In genomic region chr2:74290466-74291216, GRCh38 we compare ENCODE assay signal across 8 cellular contexts. TPM values are rescaled to one million over a fixed set of nuclear protein-coding genes. Genes with fewer than 3 reads are reported as not detected.
DNase-seq lines count a peak whose midpoint lies in the region; ATAC-seq and TF ChIP-seq lines count a peak whose summit lies in the region.

No MANE protein-coding gene starts in this region.

- no peaks in the 10 kb centered on the region for H3K79me2 ChIP-seq in parathyroid adenoma

- DNase-seq in activated T-cell treated with anti-CD3 and anti-CD28 coated beads for 4 hours (peak; percentile 12), aorta (no peak), 8988T (no peak), middle frontal gyrus (ENCODE audit: extremely low spot score, low spot score) (no peak), foreskin keratinocyte (no peak)

- peak overlapping the region; percentile 43 for H3K27ac ChIP-seq in parathyroid adenoma
- H3K27ac ChIP-seq in aorta (ENCODE audit: low read depth in 1 of 2, low read length in 2 of 2), result no peak overlapping the region
- no peak overlapping the region for H3K27ac ChIP-seq in foreskin keratinocyte

- no peaks in the 10 kb centered on the region for H3K27me3 ChIP-seq in parathyroid adenoma (ENCODE audit: control insufficient read depth, insufficient read depth, low read length)
- no peaks in the 10 kb centered on the region for H3K27me3 ChIP-seq in aorta (ENCODE audit: control insufficient read depth in 1 of 2, insufficient read depth in 2 of 2, low read length in 1 of 2)
- H3K27me3 ChIP-seq in foreskin keratinocyte, result peaks cover 18% of the 10 kb centered on the region

- H3K4me3 ChIP-seq in parathyroid adenoma (ENCODE audit: low read depth, low read length) (no peak overlapping the region), aorta (ENCODE audit: low read length in 2 of 2) (no peak overlapping the region)

- H3K4me1 ChIP-seq in parathyroid adenoma (peaks cover 13% of the 10 kb centered on the region), aorta (ENCODE audit: control insufficient read depth in 1 of 2, insufficient read depth in 2 of 2, low read length in 2 of 2) (no peaks in the 10 kb centered on the region), foreskin keratinocyte (no peaks in the 10 kb centered on the region)

- WGBS in aorta, 2 donors, result 73 to 75% methylated on average over 4 of the region's 4 CpGs

- H3K9ac ChIP-seq in parathyroid adenoma, result no peak overlapping the region

- ATAC-seq in GM18909 (IDR thresholded peaks at IDR 0.05; ENCODE audit: poor library complexity, unreplicated experiment) (peak; percentile 61), HG03135 (IDR thresholded peaks at IDR 0.05; ENCODE audit: unreplicated experiment) (peak; percentile 65), aorta (ENCODE audit: low FRiP score) (no peak), foreskin keratinocyte (no peak)

- intact Hi-C loops in aorta (cut with DNase I), result no loop called here

- peak overlapping the region; percentile 83 for H2AFZ ChIP-seq in parathyroid adenoma

- no peak for TF ChIP-seq CTCF in parathyroid adenoma (IDR thresholded peaks at IDR 0.05)
- no peak for TF ChIP-seq CTCF in foreskin keratinocyte (conservative IDR thresholded peaks at IDR 0.05)

- H3K9me3 ChIP-seq in parathyroid adenoma (ENCODE audit: control insufficient read depth, low read length), result no peaks in the 10 kb centered on the region
- H3K9me3 ChIP-seq in aorta (ENCODE audit: control insufficient read depth, low read length), result no peaks in the 10 kb centered on the region

- H3K4me2 ChIP-seq in parathyroid adenoma (ENCODE audit: low read length), result no peak overlapping the region

- H3K36me3 ChIP-seq in parathyroid adenoma (ENCODE audit: control insufficient read depth, insufficient read depth, low read length) (no peaks in the 10 kb centered on the region), aorta (ENCODE audit: control insufficient read depth in 1 of 2, insufficient read depth in 2 of 2, low read length in 1 of 2) (no peaks in the 10 kb centered on the region)

RNA-seq across cellular contexts. Expression of gene SLC4A5, which starts 52.6 kb away (rescaled TPM):
- 1 to 10 TPM; 6.2 to 7.3 TPM for total RNA-seq in aorta
- 1 to 10 TPM in 1 of 2 donors, not detected in 1; 1.6 TPM for polyA plus RNA-seq in aorta
- total RNA-seq in foreskin keratinocyte, result 0.17 and 0.25 TPM in 2 replicates
- 0.04 and 0.14 TPM in 2 replicates for polyA plus RNA-seq in foreskin keratinocyte

Comparison
In these comparisons a context has a peak if more than half of its experiments do, and no peak if none do; other contexts are left out.
1. ATAC-seq: peak in GM18909 (single experiment) and HG03135 (single experiment); none in aorta (single experiment) and foreskin keratinocyte (single experiment).